1 cellular context compared by ENCODE assay signal in the genomic region with DNA sequence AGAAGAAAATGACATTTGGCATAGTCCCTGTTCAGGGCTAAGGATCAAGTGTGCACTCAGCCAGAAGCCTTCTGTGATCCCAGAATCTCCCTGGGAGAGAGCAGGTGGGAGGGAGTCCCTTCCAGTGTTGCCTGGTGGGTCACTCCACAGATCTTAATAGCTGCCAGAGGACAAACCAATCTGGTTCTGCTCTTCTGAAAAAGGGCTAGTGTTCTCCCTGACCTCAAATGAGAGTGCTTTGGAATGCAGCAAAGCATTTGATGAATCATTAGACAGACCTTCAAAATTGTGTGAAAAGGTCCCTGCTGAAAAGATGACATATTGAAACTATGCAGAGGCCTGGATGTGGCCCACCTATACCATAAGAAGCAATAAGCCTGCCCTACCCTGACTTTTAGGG.
TF ChIP-seq lines count a peak whose summit lies in the region.

No MANE protein-coding gene starts in this region.

TF ChIP-seq in IMR-90, 13 proteins besides CTCF, POLR2A, EP300 and RAD21 (continued from another document):
- no peak for TF ChIP-seq BHLHE40 (IDR thresholded peaks at IDR 0.05; ENCODE audit: low read depth, low read length)
- TF ChIP-seq CHD1 (IDR thresholded peaks at IDR 0.05; ENCODE audit: low read depth, low read length), result no peak
- TF ChIP-seq, protein P1, sequence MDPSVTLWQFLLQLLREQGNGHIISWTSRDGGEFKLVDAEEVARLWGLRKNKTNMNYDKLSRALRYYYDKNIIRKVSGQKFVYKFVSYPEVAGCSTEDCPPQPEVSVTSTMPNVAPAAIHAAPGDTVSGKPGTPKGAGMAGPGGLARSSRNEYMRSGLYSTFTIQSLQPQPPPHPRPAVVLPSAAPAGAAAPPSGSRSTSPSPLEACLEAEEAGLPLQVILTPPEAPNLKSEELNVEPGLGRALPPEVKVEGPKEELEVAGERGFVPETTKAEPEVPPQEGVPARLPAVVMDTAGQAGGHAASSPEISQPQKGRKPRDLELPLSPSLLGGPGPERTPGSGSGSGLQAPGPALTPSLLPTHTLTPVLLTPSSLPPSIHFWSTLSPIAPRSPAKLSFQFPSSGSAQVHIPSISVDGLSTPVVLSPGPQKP (IDR thresholded peaks at IDR 0.05; ENCODE audit: borderline replicate concordance, low read depth, low read length), result no peak
- TF ChIP-seq CEBPB (IDR thresholded peaks at IDR 0.05; ENCODE audit: low read depth, low read length), result no peak
- no peak for TF ChIP-seq MAFK (IDR thresholded peaks at IDR 0.05; ENCODE audit: low read depth, low read length)
- no peak for TF ChIP-seq MAZ (IDR thresholded peaks at IDR 0.05; ENCODE audit: borderline replicate concordance, low read depth, low read length)
- no peak for TF ChIP-seq RFX5 (IDR thresholded peaks at IDR 0.05; ENCODE audit: low read depth, low read length)
- TF ChIP-seq, protein P2, sequence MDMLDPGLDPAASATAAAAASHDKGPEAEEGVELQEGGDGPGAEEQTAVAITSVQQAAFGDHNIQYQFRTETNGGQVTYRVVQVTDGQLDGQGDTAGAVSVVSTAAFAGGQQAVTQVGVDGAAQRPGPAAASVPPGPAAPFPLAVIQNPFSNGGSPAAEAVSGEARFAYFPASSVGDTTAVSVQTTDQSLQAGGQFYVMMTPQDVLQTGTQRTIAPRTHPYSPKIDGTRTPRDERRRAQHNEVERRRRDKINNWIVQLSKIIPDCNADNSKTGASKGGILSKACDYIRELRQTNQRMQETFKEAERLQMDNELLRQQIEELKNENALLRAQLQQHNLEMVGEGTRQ (IDR thresholded peaks at IDR 0.05; ENCODE audit: low read depth, low read length), result no peak
- TF ChIP-seq SMC3 (IDR thresholded peaks at IDR 0.05; ENCODE audit: low read depth, low read length), result no peak
- no peak for TF ChIP-seq MXI1 (IDR thresholded peaks at IDR 0.05; ENCODE audit: borderline replicate concordance, low read depth, low read length)
- no peak for TF ChIP-seq RCOR1 (IDR thresholded peaks at IDR 0.05; ENCODE audit: insufficient replicate concordance, low read length)
